ENCODE assay signal across 8 cellular contexts in the genomic region with DNA sequence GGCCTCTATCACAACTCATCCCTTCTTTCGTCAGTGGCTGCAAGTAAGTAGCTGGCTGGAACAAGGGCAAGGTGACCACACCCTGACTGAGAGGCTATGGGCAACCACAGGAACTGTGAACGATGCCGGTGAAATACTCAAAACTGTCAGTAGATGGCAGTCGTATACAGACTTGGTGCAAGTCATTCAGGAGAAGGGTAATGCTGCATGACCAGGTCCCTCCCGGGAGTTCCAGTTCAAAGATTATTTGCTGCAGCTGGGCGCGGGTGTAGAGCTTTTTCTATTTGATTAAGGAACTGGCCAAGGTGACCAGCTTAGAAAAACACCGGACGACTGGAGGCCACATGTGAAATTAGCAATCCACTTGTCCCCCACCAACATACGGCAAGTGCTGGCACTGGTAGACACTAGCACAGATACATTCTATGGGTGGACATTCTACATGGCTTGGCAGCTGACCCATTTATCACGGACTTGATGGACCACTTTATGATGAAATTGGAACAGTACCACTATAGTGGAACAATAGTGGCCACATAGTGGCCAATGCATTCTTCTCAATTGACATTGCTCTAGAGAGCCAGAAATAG.
A peak's percentile ranks its signal among the peaks of the same experiment; 100 is the strongest.
DNase-seq lines count a peak whose midpoint lies in the region; ATAC-seq and TF ChIP-seq lines count a peak whose summit lies in the region.

No MANE protein-coding gene starts in this region.

- no peaks in the 10 kb centered on the region for H3K36me3 Mint-ChIP-seq in stimulated activated naive B cell treated with anti-CD40 and anti-IgM and Interleukin-4, amounts not matched to agents 10 μg/mL and 1 μg/mL and 100 μg/mL, for 72 hours

- no peaks in the 10 kb centered on the region for H3K4me1 Mint-ChIP-seq in stimulated activated naive B cell treated with anti-CD40 and anti-IgM and Interleukin-4, amounts not matched to agents 10 μg/mL and 1 μg/mL and 100 μg/mL, for 72 hours

- no peaks in the 10 kb centered on the region for H3K27me3 Mint-ChIP-seq in stimulated activated naive B cell treated with anti-CD40 and anti-IgM and Interleukin-4, amounts not matched to agents 10 μg/mL and 1 μg/mL and 100 μg/mL, for 72 hours

- peak; percentile 44 for TF ChIP-seq CTCF in GM20000 (IDR thresholded peaks at IDR 0.05; ENCODE audit: extremely low read depth, missing control alignments)

- H3K9me3 Mint-ChIP-seq in stimulated activated naive B cell treated with anti-CD40 and anti-IgM and Interleukin-4, amounts not matched to agents 10 μg/mL and 1 μg/mL and 100 μg/mL, for 72 hours: peaks cover 4 to 6% of the 10 kb centered on the region in 2 donors

- DNase-seq in NCI-H82 (lab: John Stamatoyannopoulos, UW) (peak; percentile 42), NCI-H82 treated with DMSO at 0.1 percent for 48 hours (lab: John Stamatoyannopoulos, UW; ENCODE audit: unreplicated experiment) (no peak), GM20000 (ENCODE audit: low spot score) (peak; percentile 52), NCI-H748 (lab: John Stamatoyannopoulos, UW; ENCODE audit: unreplicated experiment) (peak; percentile 91), amniotic epithelial cell (ENCODE audit: low read depth) (peak; percentile 78), iPS-NIHi7 (ENCODE audit: extremely low spot score) (peak; percentile 79)
- DNase-seq in stimulated activated naive B cell treated with anti-CD40 and anti-IgM and Interleukin-4, amounts not matched to agents 10 μg/mL and 1 μg/mL and 100 μg/mL, for 72 hours: peak; percentile 36

- no peak overlapping the region for H3K27ac Mint-ChIP-seq in stimulated activated naive B cell treated with anti-CD40 and anti-IgM and Interleukin-4, amounts not matched to agents 10 μg/mL and 1 μg/mL and 100 μg/mL, for 72 hours

- peak; percentile 92 for ATAC-seq in HG03439 (IDR thresholded peaks at IDR 0.05; ENCODE audit: unreplicated experiment)
- peak; percentile 80 to 88 for ATAC-seq in stimulated activated naive B cell treated with anti-CD40 and anti-IgM and Interleukin-4, amounts not matched to agents 10 μg/mL and 1 μg/mL and 100 μg/mL, for 72 hours (replicated peaks)

- no peak overlapping the region for H3K4me3 Mint-ChIP-seq in stimulated activated naive B cell treated with anti-CD40 and anti-IgM and Interleukin-4, amounts not matched to agents 10 μg/mL and 1 μg/mL and 100 μg/mL, for 72 hours
